ENCODE assay signal across 1 cellular context in the genomic region with DNA sequence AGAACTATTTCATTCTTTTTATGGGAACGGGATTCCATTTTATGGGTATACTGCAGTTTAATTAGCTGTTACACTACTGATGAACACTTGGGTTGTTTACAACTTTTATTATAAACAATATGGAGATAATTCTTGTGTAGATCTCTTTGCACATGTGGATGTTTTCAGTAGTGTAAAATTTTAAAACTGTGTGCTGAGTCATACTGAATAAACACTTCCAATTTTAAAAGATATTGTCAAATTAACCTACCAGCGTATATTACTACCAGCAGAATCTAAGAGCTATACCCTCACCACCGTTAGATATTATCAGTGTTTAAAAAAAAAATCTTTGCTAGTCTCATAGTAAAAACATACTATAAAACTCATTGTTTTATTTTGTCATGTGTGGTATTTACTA.
A peak's percentile ranks its signal among the peaks of the same experiment; 100 is the strongest.
TF ChIP-seq lines count a peak whose summit lies in the region.

No MANE protein-coding gene starts in this region.

TF ChIP-seq in HepG2, 621 proteins besides CTCF, POLR2A, EP300 and RAD21:
- TF ChIP-seq, protein P1, sequence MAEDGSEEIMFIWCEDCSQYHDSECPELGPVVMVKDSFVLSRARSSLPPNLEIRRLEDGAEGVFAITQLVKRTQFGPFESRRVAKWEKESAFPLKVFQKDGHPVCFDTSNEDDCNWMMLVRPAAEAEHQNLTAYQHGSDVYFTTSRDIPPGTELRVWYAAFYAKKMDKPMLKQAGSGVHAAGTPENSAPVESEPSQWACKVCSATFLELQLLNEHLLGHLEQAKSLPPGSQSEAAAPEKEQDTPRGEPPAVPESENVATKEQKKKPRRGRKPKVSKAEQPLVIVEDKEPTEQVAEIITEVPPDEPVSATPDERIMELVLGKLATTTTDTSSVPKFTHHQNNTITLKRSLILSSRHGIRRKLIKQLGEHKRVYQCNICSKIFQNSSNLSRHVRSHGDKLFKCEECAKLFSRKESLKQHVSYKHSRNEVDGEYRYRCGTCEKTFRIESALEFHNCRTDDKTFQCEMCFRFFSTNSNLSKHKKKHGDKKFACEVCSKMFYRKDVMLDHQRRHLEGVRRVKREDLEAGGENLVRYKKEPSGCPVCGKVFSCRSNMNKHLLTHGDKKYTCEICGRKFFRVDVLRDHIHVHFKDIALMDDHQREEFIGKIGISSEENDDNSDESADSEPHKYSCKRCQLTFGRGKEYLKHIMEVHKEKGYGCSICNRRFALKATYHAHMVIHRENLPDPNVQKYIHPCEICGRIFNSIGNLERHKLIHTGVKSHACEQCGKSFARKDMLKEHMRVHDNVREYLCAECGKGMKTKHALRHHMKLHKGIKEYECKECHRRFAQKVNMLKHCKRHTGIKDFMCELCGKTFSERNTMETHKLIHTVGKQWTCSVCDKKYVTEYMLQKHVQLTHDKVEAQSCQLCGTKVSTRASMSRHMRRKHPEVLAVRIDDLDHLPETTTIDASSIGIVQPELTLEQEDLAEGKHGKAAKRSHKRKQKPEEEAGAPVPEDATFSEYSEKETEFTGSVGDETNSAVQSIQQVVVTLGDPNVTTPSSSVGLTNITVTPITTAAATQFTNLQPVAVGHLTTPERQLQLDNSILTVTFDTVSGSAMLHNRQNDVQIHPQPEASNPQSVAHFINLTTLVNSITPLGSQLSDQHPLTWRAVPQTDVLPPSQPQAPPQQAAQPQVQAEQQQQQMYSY (CRISPR knock-in tag; IDR thresholded peaks at IDR 0.05) = no peak
- 0 out of 2 replicates have a peak, but pooled peaks have one; percentile 4 for TF ChIP-seq NFE2L2 (IDR thresholded peaks at IDR 0.05; ENCODE audit: low read length)
